Comparison of ENCODE assay signal across 1 cellular context in the genomic region with DNA sequence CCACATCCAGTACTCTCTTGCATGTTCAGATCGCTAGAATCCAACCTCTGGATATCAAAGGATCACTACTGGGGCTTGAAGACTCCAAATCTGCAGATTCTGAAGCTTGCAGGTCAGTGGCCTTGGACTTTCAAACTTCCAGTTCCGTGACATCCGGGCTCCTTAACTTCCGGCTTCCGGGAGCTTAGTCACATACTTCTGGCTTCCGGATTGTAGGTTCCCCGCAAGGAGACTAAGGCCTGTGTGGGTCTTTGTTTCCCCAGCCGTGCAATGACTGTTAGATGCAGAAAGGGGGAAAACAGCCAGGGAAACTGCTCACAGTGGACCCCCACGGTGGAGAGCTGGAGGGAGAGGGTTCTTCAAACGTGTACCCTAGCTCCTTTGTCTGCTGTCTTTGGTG.
TF ChIP-seq lines count a peak whose summit lies in the region.

No MANE protein-coding gene starts in this region.

TF ChIP-seq in GM23338, 12 proteins besides CTCF, POLR2A, EP300 and RAD21 (continued from another document):
- TF ChIP-seq, protein P1, sequence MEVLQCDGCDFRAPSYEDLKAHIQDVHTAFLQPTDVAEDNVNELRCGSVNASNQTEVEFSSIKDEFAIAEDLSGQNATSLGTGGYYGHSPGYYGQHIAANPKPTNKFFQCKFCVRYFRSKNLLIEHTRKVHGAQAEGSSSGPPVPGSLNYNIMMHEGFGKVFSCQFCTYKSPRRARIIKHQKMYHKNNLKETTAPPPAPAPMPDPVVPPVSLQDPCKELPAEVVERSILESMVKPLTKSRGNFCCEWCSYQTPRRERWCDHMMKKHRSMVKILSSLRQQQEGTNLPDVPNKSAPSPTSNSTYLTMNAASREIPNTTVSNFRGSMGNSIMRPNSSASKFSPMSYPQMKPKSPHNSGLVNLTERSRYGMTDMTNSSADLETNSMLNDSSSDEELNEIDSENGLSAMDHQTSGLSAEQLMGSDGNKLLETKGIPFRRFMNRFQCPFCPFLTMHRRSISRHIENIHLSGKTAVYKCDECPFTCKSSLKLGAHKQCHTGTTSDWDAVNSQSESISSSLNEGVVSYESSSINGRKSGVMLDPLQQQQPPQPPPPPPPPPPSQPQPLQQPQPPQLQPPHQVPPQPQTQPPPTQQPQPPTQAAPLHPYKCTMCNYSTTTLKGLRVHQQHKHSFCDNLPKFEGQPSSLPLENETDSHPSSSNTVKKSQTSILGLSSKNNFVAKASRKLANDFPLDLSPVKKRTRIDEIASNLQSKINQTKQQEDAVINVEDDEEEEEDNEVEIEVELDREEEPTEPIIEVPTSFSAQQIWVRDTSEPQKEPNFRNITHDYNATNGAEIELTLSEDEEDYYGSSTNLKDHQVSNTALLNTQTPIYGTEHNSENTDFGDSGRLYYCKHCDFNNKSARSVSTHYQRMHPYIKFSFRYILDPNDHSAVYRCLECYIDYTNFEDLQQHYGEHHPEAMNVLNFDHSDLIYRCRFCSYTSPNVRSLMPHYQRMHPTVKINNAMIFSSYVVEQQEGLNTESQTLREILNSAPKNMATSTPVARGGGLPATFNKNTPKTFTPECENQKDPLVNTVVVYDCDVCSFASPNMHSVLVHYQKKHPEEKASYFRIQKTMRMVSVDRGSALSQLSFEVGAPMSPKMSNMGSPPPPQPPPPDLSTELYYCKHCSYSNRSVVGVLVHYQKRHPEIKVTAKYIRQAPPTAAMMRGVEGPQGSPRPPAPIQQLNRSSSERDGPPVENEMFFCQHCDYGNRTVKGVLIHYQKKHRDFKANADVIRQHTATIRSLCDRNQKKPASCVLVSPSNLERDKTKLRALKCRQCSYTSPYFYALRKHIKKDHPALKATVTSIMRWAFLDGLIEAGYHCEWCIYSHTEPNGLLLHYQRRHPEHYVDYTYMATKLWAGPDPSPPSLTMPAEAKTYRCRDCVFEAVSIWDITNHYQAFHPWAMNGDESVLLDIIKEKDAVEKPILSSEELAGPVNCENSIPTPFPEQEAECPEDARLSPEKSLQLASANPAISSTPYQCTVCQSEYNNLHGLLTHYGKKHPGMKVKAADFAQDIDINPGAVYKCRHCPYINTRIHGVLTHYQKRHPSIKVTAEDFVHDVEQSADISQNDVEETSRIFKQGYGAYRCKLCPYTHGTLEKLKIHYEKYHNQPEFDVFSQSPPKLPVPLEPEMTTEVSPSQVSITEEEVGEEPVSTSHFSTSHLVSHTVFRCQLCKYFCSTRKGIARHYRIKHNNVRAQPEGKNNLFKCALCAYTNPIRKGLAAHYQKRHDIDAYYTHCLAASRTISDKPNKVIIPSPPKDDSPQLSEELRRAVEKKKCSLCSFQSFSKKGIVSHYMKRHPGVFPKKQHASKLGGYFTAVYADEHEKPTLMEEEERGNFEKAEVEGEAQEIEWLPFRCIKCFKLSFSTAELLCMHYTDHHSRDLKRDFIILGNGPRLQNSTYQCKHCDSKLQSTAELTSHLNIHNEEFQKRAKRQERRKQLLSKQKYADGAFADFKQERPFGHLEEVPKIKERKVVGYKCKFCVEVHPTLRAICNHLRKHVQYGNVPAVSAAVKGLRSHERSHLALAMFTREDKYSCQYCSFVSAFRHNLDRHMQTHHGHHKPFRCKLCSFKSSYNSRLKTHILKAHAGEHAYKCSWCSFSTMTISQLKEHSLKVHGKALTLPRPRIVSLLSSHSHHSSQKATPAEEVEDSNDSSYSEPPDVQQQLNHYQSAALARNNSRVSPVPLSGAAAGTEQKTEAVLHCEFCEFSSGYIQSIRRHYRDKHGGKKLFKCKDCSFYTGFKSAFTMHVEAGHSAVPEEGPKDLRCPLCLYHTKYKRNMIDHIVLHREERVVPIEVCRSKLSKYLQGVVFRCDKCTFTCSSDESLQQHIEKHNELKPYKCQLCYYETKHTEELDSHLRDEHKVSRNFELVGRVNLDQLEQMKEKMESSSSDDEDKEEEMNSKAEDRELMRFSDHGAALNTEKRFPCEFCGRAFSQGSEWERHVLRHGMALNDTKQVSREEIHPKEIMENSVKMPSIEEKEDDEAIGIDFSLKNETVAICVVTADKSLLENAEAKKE (CRISPR knock-in tag; IDR thresholded peaks at IDR 0.05): no peak
- TF ChIP-seq CREB1 (CRISPR knock-in tag; IDR thresholded peaks at IDR 0.05; ENCODE audit: low read depth) (no peak), ZNF331 (CRISPR knock-in tag; IDR thresholded peaks at IDR 0.05; ENCODE audit: low read depth) (no peak), EZH2 (IDR thresholded peaks at IDR 0.05; ENCODE audit: low read depth, unreplicated experiment) (no peak), POLR2AphosphoS5 (IDR thresholded peaks at IDR 0.05; ENCODE audit: low read depth) (no peak), ZNF114 (CRISPR knock-in tag; IDR thresholded peaks at IDR 0.05) (no peak), NANOG (IDR thresholded peaks at IDR 0.05; ENCODE audit: borderline replicate concordance) (no peak), EZH2phosphoT487 (IDR thresholded peaks at IDR 0.05; ENCODE audit: unreplicated experiment) (no peak), STAT1 (IDR thresholded peaks at IDR 0.05; ENCODE audit: unreplicated experiment) (no peak)
- TF ChIP-seq, protein P2, sequence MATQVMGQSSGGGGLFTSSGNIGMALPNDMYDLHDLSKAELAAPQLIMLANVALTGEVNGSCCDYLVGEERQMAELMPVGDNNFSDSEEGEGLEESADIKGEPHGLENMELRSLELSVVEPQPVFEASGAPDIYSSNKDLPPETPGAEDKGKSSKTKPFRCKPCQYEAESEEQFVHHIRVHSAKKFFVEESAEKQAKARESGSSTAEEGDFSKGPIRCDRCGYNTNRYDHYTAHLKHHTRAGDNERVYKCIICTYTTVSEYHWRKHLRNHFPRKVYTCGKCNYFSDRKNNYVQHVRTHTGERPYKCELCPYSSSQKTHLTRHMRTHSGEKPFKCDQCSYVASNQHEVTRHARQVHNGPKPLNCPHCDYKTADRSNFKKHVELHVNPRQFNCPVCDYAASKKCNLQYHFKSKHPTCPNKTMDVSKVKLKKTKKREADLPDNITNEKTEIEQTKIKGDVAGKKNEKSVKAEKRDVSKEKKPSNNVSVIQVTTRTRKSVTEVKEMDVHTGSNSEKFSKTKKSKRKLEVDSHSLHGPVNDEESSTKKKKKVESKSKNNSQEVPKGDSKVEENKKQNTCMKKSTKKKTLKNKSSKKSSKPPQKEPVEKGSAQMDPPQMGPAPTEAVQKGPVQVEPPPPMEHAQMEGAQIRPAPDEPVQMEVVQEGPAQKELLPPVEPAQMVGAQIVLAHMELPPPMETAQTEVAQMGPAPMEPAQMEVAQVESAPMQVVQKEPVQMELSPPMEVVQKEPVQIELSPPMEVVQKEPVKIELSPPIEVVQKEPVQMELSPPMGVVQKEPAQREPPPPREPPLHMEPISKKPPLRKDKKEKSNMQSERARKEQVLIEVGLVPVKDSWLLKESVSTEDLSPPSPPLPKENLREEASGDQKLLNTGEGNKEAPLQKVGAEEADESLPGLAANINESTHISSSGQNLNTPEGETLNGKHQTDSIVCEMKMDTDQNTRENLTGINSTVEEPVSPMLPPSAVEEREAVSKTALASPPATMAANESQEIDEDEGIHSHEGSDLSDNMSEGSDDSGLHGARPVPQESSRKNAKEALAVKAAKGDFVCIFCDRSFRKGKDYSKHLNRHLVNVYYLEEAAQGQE (IDR thresholded peaks at IDR 0.05; ENCODE audit: unreplicated experiment): no peak
- TF ChIP-seq, protein P3, sequence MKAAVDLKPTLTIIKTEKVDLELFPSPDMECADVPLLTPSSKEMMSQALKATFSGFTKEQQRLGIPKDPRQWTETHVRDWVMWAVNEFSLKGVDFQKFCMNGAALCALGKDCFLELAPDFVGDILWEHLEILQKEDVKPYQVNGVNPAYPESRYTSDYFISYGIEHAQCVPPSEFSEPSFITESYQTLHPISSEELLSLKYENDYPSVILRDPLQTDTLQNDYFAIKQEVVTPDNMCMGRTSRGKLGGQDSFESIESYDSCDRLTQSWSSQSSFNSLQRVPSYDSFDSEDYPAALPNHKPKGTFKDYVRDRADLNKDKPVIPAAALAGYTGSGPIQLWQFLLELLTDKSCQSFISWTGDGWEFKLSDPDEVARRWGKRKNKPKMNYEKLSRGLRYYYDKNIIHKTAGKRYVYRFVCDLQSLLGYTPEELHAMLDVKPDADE (IDR thresholded peaks at IDR 0.05): no peak
